In genomic region chr10:21398549-21399345, GRCh38 we compare ENCODE assay signal across 14 cellular contexts.
DNase-seq lines count a peak whose midpoint lies in the region; ATAC-seq and TF ChIP-seq lines count a peak whose summit lies in the region.
"Had no signal": no experiment of that assay in that cellular context is flagged by ENCODE, and none has a peak within 500 bp of the region (broad histone marks: within the 10 kb centered on the region; RNA-seq: fewer than 3 reads in every experiment).

No MANE protein-coding gene starts in this region.

- peak overlapping the region; percentile 96 for H2BK20ac ChIP-seq in IMR-90 (ENCODE audit: low read depth, low read length)

- peak overlapping the region; percentile 95; the same call in 1 of the 2 replicates for H4K5ac ChIP-seq in IMR-90 (ENCODE audit: low read depth, low read length)

- DNase-seq in AG20443 (ENCODE audit: low spot score) (peak; percentile 51), IMR-90 (peak; percentile 70), astrocyte of the spinal cord (ENCODE audit: low read depth, low spot score) (peak; percentile 61), mesenchymal stem cell (peak; percentile 55), substantia nigra (lab: John Stamatoyannopoulos, UW) (no peak), endodermal cell (no peak)
- DNase-seq: activated CD4-positive, alpha-beta memory T cell treated with anti-CD3 and anti-CD28 coated beads for 36 hours; CD4-positive, CD25-positive, alpha-beta regulatory T cell; T-helper 2 cell had no signal

- ATAC-seq in IMR-90 (ENCODE audit: low read depth) (peak; percentile 33; the same call in 1 of the 2 replicates), GM21786 (IDR thresholded peaks at IDR 0.05; ENCODE audit: unreplicated experiment) (no peak), HG03457 (IDR thresholded peaks at IDR 0.05; ENCODE audit: unreplicated experiment) (no peak)

- no peaks in the 10 kb centered on the region for H4K20me1 ChIP-seq in IMR-90 (ENCODE audit: insufficient read depth, low read length)

- H3K18ac ChIP-seq in IMR-90 (ENCODE audit: low read depth, low read length) (peak overlapping the region; percentile 98), mesenchymal stem cell (ENCODE audit: low read depth in 1 of 2, low read length in 2 of 2) (no peak overlapping the region)

- H2BK15ac ChIP-seq in IMR-90 (ENCODE audit: low read depth, low read length) (peak overlapping the region; percentile 92; the same call in 1 of the 3 replicates), mesenchymal stem cell (ENCODE audit: low read depth, poor library complexity, severe bottlenecking) (no peak overlapping the region)

- no peaks in the 10 kb centered on the region for H3K27me3 Mint-ChIP-seq in endodermal cell (ENCODE audit: insufficient read depth)
- H3K27me3 Mint-ChIP-seq: activated CD4-positive, alpha-beta memory T cell treated with anti-CD3 and anti-CD28 coated beads for 36 hours; activated naive CD8-positive, alpha-beta T cell; stimulated activated naive CD8-positive, alpha-beta T cell treated with anti-CD3 and anti-CD28 coated beads, Interleukin-15, Interleukin-2, amounts not matched to agents 100 ng/mL and 50 ng/mL, for 24 hours had no signal

- H3K4me3 Mint-ChIP-seq in endodermal cell: no peak overlapping the region
- H3K4me3 Mint-ChIP-seq: activated CD4-positive, alpha-beta memory T cell treated with anti-CD3 and anti-CD28 coated beads for 36 hours; activated naive CD8-positive, alpha-beta T cell; CD4-positive, CD25-positive, alpha-beta regulatory T cell; neural crest cell; stimulated activated naive CD8-positive, alpha-beta T cell treated with anti-CD3 and anti-CD28 coated beads, Interleukin-15, Interleukin-2, amounts not matched to agents 100 ng/mL and 50 ng/mL, for 24 hours had no signal

- H3K9me3 ChIP-seq in IMR-90 (ENCODE audit: control insufficient read depth, insufficient read depth, low read length) (no peaks in the 10 kb centered on the region), mesenchymal stem cell (ENCODE audit: control insufficient read depth, low read length) (no peaks in the 10 kb centered on the region), endodermal cell (ENCODE audit: control insufficient read depth, low read length) (peaks cover 15% of the 10 kb centered on the region)

- H3K79me1 ChIP-seq in IMR-90 (ENCODE audit: low read depth in 1 of 2, low read length in 2 of 2): no peaks in the 10 kb centered on the region
- no peaks in the 10 kb centered on the region for H3K79me1 ChIP-seq in mesenchymal stem cell (replicated peaks; ENCODE audit: low read length, poor library complexity, severe bottlenecking)

- WGBS in IMR-90 (ENCODE audit: extremely low coverage in 2 of 2, insufficient read length in 1 of 2), 2 experiments: no CpG with 5 or more reads among the region's 2 CpGs
- WGBS in mesenchymal stem cell: 32% methylated on average over 2 of the region's 2 CpGs
- WGBS in endodermal cell (ENCODE audit: insufficient coverage in 1 of 2, insufficient read length in 1 of 2), 2 experiments: 87 to 100% methylated on average over 2 of the region's 2 CpGs

- H3K9ac ChIP-seq in IMR-90 (ENCODE audit: low read depth, low read length): peak overlapping the region; percentile 49; the same call in 1 of the 2 replicates
- no peak overlapping the region for H3K9ac ChIP-seq in mesenchymal stem cell (ENCODE audit: low read length)
- H3K9ac ChIP-seq in endodermal cell (ENCODE audit: extremely low read depth, low read length, poor library complexity, severe bottlenecking): no peak overlapping the region

- CTCF ChIA-PET in IMR-90 (lab: Yijun Ruan, JAX): no interaction called here

- H3K23ac ChIP-seq in IMR-90 (ENCODE audit: low read depth, low read length): peak overlapping the region; percentile 63; the same call in 1 of the 2 replicates
- H3K23ac ChIP-seq in mesenchymal stem cell (ENCODE audit: low read length in 2 of 2): no peak overlapping the region

- H3K4me1 ChIP-seq in IMR-90 (ENCODE audit: control insufficient read depth, insufficient read depth, low read length) (peaks cover 19% of the 10 kb centered on the region), mesenchymal stem cell (ENCODE audit: control insufficient read depth, insufficient read depth, low read depth, low read length) (peaks cover 12% of the 10 kb centered on the region), endodermal cell (ENCODE audit: control insufficient read depth, insufficient read depth, low read length) (peaks cover 19% of the 10 kb centered on the region)

- peaks cover 42% of the 10 kb centered on the region for H3K4me1 Mint-ChIP-seq in endodermal cell
- H3K4me1 Mint-ChIP-seq: CD4-positive, CD25-positive, alpha-beta regulatory T cell had no signal

- no peak for TF ChIP-seq POLR2A in IMR-90 (IDR thresholded peaks at IDR 0.05; ENCODE audit: low read depth, low read length)

- H2AFZ ChIP-seq in IMR-90 (replicated peaks; ENCODE audit: low read length, poor library complexity): no peak overlapping the region
- no peak overlapping the region for H2AFZ ChIP-seq in mesenchymal stem cell (ENCODE audit: low read depth, low read length)

- H3K27ac ChIP-seq in IMR-90 (ENCODE audit: insufficient read depth, low read length) (peak overlapping the region; percentile 47), mesenchymal stem cell (ENCODE audit: low read length, poor library complexity, severe bottlenecking) (peak overlapping the region; percentile 67), substantia nigra (ENCODE audit: low read depth, low read length, poor library complexity, severe bottlenecking) (no peak overlapping the region), endodermal cell (ENCODE audit: low read depth, low read length) (no peak overlapping the region)

- H3K4me3 ChIP-seq in IMR-90 (ENCODE audit: insufficient read depth, low read depth, low read length) (no peak overlapping the region), astrocyte of the spinal cord (ENCODE audit: low read depth, low read length) (no peak overlapping the region), mesenchymal stem cell (ENCODE audit: insufficient read depth in 1 of 2, low read depth in 1 of 2, low read length in 2 of 2) (no peak overlapping the region), endodermal cell (ENCODE audit: low read length) (no peak overlapping the region)

- no peak overlapping the region for H2AK9ac ChIP-seq in IMR-90 (replicated peaks; ENCODE audit: low read depth, low read length, poor library complexity)

- no peaks in the 10 kb centered on the region for H3K36me3 ChIP-seq in IMR-90 (ENCODE audit: control insufficient read depth, insufficient read depth, low read length)
- H3K36me3 ChIP-seq in mesenchymal stem cell (ENCODE audit: control insufficient read depth in 1 of 2, insufficient read depth in 2 of 2, low read depth in 1 of 2, low read length in 2 of 2): no peaks in the 10 kb centered on the region
- H3K36me3 ChIP-seq in endodermal cell (ENCODE audit: control insufficient read depth, insufficient read depth, low read length): no peaks in the 10 kb centered on the region

- peak overlapping the region; percentile 78 for H4K91ac ChIP-seq in IMR-90 (ENCODE audit: insufficient read depth, low read depth, low read length)
- no peak overlapping the region for H4K91ac ChIP-seq in mesenchymal stem cell (ENCODE audit: low read length)

- H2BK5ac ChIP-seq in IMR-90 (ENCODE audit: low read depth, low read length, poor library complexity, severe bottlenecking) (peak overlapping the region; percentile 97), mesenchymal stem cell (ENCODE audit: low read depth, low read length, poor library complexity, severe bottlenecking) (no peak overlapping the region)

- no peaks in the 10 kb centered on the region for H3K27me3 ChIP-seq in IMR-90 (ENCODE audit: control insufficient read depth, insufficient read depth, low read length)
- H3K27me3 ChIP-seq in mesenchymal stem cell (ENCODE audit: control insufficient read depth in 1 of 2, insufficient read depth in 1 of 2, low read length in 2 of 2): no peaks in the 10 kb centered on the region
- no peaks in the 10 kb centered on the region for H3K27me3 ChIP-seq in endodermal cell (ENCODE audit: control insufficient read depth, insufficient read depth, low read length, poor library complexity, severe bottlenecking)

- peak overlapping the region; percentile 94 for H2BK120ac ChIP-seq in IMR-90 (ENCODE audit: low read depth, low read length)
- no peak overlapping the region for H2BK120ac ChIP-seq in mesenchymal stem cell (ENCODE audit: low read depth, low read length)

- peak overlapping the region; percentile 48 to 91 for H4K8ac ChIP-seq in IMR-90 (ENCODE audit: low read depth in 2 of 2, low read length in 2 of 2)
- H4K8ac ChIP-seq in mesenchymal stem cell (ENCODE audit: low read length): no peak overlapping the region

- H3K56ac ChIP-seq in IMR-90 (ENCODE audit: extremely low read depth, insufficient read depth, low read length): peak overlapping the region; percentile 73; the same call in 1 of the 2 replicates

- H2AK5ac ChIP-seq in IMR-90 (ENCODE audit: low read depth, low read length): peak overlapping the region; percentile 74
- H2AK5ac ChIP-seq in mesenchymal stem cell (ENCODE audit: low read length, severe bottlenecking): no peak overlapping the region

- H3K4me2 ChIP-seq in IMR-90 (ENCODE audit: low read depth, low read length) (peak overlapping the region; percentile 93; the same call in 1 of the 2 replicates), mesenchymal stem cell (ENCODE audit: low read length, poor library complexity, severe bottlenecking) (no peak overlapping the region)

- peak overlapping the region; percentile 90 for H3K4ac ChIP-seq in IMR-90 (ENCODE audit: low read depth, low read length)
- H3K4ac ChIP-seq in mesenchymal stem cell (ENCODE audit: low read depth in 1 of 2, low read length in 2 of 2): no peak overlapping the region

- no peak overlapping the region for H2BK12ac ChIP-seq in mesenchymal stem cell (ENCODE audit: low read length in 2 of 2)

- no TSS peak for BruUV-seq in IMR-90 (replicated peaks; lab: Mats Ljungman, UMichigan)

- no peak overlapping the region for H3K27ac Mint-ChIP-seq in endodermal cell
- H3K27ac Mint-ChIP-seq: activated CD4-positive, alpha-beta memory T cell treated with anti-CD3 and anti-CD28 coated beads for 36 hours; activated naive CD8-positive, alpha-beta T cell; CD4-positive, CD25-positive, alpha-beta regulatory T cell; stimulated activated naive CD8-positive, alpha-beta T cell treated with anti-CD3 and anti-CD28 coated beads, Interleukin-15, Interleukin-2, amounts not matched to agents 100 ng/mL and 50 ng/mL, for 24 hours had no signal

- in situ Hi-C loops in IMR-90 (cut with MboI; ENCODE audit: low sequenced_read_pairs): no loop called here
- in situ Hi-C loops in astrocyte of the spinal cord (cut with HindIII; ENCODE audit: low sequenced_read_pairs): no loop called here

- intact Hi-C loops in IMR-90 (cut with micrococcal nuclease): loop anchor here (1.0 to 2.0 kb wide), 2 partner anchors 79 to 106 kb away; no protein-coding TSS in a partner anchor

- peaks cover 11% of the 10 kb centered on the region for H3K9me1 ChIP-seq in IMR-90 (ENCODE audit: insufficient read depth, low read length)

- peaks cover 5% of the 10 kb centered on the region for H3K36me3 Mint-ChIP-seq in endodermal cell (ENCODE audit: low read depth)
- H3K36me3 Mint-ChIP-seq: activated CD4-positive, alpha-beta memory T cell treated with anti-CD3 and anti-CD28 coated beads for 36 hours; CD4-positive, CD25-positive, alpha-beta regulatory T cell had no signal

- no peak for TF ChIP-seq CTCF in IMR-90 (conservative IDR thresholded peaks at IDR 0.05; ENCODE audit: low read depth, low read length)
- TF ChIP-seq CTCF in astrocyte of the spinal cord (IDR thresholded peaks at IDR 0.05; ENCODE audit: low read depth, low read length): no peak
- no peak for TF ChIP-seq CTCF in endodermal cell (conservative IDR thresholded peaks at IDR 0.05)

- no peak for TF ChIP-seq RAD21 in IMR-90 (IDR thresholded peaks at IDR 0.05; ENCODE audit: low read length)

- H3K9me3 Mint-ChIP-seq in endodermal cell: peaks cover 6% of the 10 kb centered on the region

- H3K14ac ChIP-seq in IMR-90 (replicated peaks; ENCODE audit: low read depth, low read length): peak overlapping the region; percentile 85; the same call in 1 of the 2 replicates
- H3K14ac ChIP-seq in mesenchymal stem cell (ENCODE audit: low read length in 2 of 2): no peak overlapping the region

- dilution Hi-C loops in IMR-90 (cut with HindIII; ENCODE audit: low sequenced_read_pairs, unreplicated experiment): no loop called here

- POLR2A ChIA-PET in IMR-90 (lab: Charles Lee; ENCODE audit: unreplicated experiment): no interaction called here

Comparison
In these comparisons a context has a peak if more than half of its experiments do, and no peak if none do; other contexts are left out.
1. DNase-seq: peak in AG20443 (single experiment), IMR-90 (single experiment), astrocyte of the spinal cord (single experiment) and mesenchymal stem cell (single experiment); none in substantia nigra (0 of 49) and endodermal cell (single experiment).
2. H3K27ac ChIP-seq: peak in IMR-90 (single experiment) and mesenchymal stem cell (single experiment); none in substantia nigra (single experiment) and endodermal cell (single experiment).